In the genomic region with DNA sequence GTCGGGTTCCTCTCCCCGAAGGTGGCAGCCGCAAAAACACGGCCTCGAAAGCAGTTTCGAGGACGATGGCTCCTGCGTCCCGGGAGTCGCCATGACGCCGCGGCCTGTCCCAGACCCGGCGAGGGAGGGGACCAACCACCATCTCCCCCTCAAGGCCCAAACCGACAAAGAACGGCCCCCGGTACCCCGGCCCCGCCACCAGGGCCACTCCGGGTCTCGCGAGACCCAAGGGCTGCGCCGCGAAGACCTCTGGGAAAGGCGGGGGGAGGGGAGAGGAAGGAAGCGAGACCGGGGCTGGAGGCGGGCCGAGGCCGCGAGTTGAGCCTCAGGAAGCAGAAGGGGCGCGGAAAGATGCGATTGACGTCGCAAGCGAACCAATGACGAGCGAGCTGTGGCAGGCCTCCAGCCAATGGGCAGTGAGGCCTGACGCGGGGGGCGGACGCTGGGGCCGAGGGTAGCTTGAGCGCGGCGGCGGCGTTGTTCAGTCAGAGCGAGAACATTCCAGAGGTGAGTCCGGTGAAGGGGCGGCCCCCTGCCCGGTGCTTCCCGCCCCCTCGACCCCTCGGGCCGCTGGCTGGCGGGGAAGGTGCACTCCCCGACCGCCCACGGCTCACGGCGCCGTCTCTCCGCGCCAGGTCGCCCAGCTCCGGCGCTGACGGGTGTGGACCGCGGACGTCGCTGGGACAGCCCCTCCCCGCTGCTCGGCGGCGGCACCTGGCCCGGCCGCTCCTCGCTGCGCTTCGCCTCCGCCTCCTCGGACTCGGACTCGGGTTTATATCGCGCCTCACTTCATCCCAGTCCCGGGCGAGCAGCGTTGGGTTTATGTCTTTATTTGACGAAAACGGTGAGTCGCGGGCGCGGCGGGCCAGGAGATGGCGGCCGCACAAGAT, we compare ENCODE assay signal across 8 cellular contexts.
DNase-seq lines count a peak whose midpoint lies in the region; ATAC-seq and TF ChIP-seq lines count a peak whose summit lies in the region.

A gene (plus strand): TSS at position 484 of the 890 bp plus-strand sequence. CDS start 1,624 bp downstream, outside the sequence.

- ATAC-seq in GM19025 (IDR thresholded peaks at IDR 0.05; ENCODE audit: low read depth, unreplicated experiment) = peak; percentile 87
- ATAC-seq in HG03342 (IDR thresholded peaks at IDR 0.05; ENCODE audit: unreplicated experiment) = peak; percentile 81
- ATAC-seq in central memory CD8-positive, alpha-beta T cell (replicated peaks; ENCODE audit: extremely low read depth, poor library complexity, severe bottlenecking) = peak; percentile 90

- peaks cover 24% of the 10 kb centered on the region for H3K4me1 Mint-ChIP-seq in central memory CD8-positive, alpha-beta T cell

- H3K27me3 Mint-ChIP-seq in central memory CD8-positive, alpha-beta T cell = no peaks in the 10 kb centered on the region

- H3K27ac Mint-ChIP-seq in central memory CD8-positive, alpha-beta T cell (ENCODE audit: low read depth) = peak within 1 kb of the TSS; percentile 97

- no peaks in the 10 kb centered on the region for H3K9me3 Mint-ChIP-seq in central memory CD8-positive, alpha-beta T cell

- H3K4me3 Mint-ChIP-seq in central memory CD8-positive, alpha-beta T cell = peak within 1 kb of the TSS; percentile 96

- H3K36me3 Mint-ChIP-seq in central memory CD8-positive, alpha-beta T cell (ENCODE audit: insufficient read depth) = peaks cover 60% of the 10 kb centered on the region

- DNase-seq in AG10803 (ENCODE audit: low read depth) (peak; percentile 98), NCI-H446 (lab: John Stamatoyannopoulos, UW) (peak; percentile 99 to 100), iris pigment epithelial cell (ENCODE audit: low read depth) (peak; percentile 98)
- peak; percentile 99 for DNase-seq in activated CD4-positive, CD25-positive, alpha-beta regulatory T cell treated with anti-CD3 and anti-CD28 coated beads, Interleukin-2, amount 50 U/mL, for 16 hours (ENCODE audit: low read depth, low spot score)
- peak; percentile 96 to 99 for DNase-seq in central memory CD8-positive, alpha-beta T cell (ENCODE audit: low spot score in 2 of 2)
- DNase-seq in stimulated activated CD4-positive, alpha-beta T cell treated with anti-CD3 and anti-CD28 coated beads, Interleukin-12 subunit alpha, Interleukin-12 subunit beta, amount 100 ng/mL, for 4 hours = peak; percentile 96

- TF ChIP-seq CTCF in AG10803 (conservative IDR thresholded peaks at IDR 0.05; ENCODE audit: low read length) = peak; percentile 15; the same call in 1 of the 2 replicates

- peak within 1 kb of the TSS; percentile 86 for H3K4me3 ChIP-seq in AG10803 (ENCODE audit: low read length)

Comparison
In these comparisons a context has a peak if more than half of its experiments do, and no peak if none do; other contexts are left out.
1. Peak in every context shown above with its lines: DNase-seq, ATAC-seq and H3K4me3 ChIP-seq.